Comparison of ENCODE assay signal across 1 cellular context in genomic region chr1:244730153-244730933, GRCh38.
TF ChIP-seq lines count a peak whose summit lies in the region.

No MANE protein-coding gene starts in this region.

TF ChIP-seq in WTC11, 78 proteins besides CTCF, POLR2A, EP300 and RAD21 (continued from another document and continues in another):
- TF ChIP-seq ARID4B (CRISPR knock-in tag; IDR thresholded peaks at IDR 0.05; ENCODE audit: borderline replicate concordance), result 0 out of 2 replicates have a peak, but pooled peaks have one; percentile 44
- no peak for TF ChIP-seq NR1H2 (CRISPR knock-in tag; IDR thresholded peaks at IDR 0.05)
- no peak for TF ChIP-seq ZNF396 (CRISPR knock-in tag; IDR thresholded peaks at IDR 0.05; ENCODE audit: borderline replicate concordance)
- TF ChIP-seq E2F5 (CRISPR knock-in tag; IDR thresholded peaks at IDR 0.05), result no peak
- TF ChIP-seq USF2 (CRISPR knock-in tag; IDR thresholded peaks at IDR 0.05), result peak; percentile 21; the same call in 1 of the 2 replicates
- no peak for TF ChIP-seq ZNF416 (CRISPR knock-in tag; IDR thresholded peaks at IDR 0.05)
- TF ChIP-seq ATF2 (CRISPR knock-in tag; IDR thresholded peaks at IDR 0.05; ENCODE audit: borderline replicate concordance, low read depth), result no peak
- TF ChIP-seq FOXK1 (CRISPR knock-in tag; IDR thresholded peaks at IDR 0.05), result no peak
- TF ChIP-seq IRF2 (CRISPR knock-in tag; IDR thresholded peaks at IDR 0.05; ENCODE audit: borderline replicate concordance, low read depth), result no peak
- TF ChIP-seq ZNF317 (CRISPR knock-in tag; IDR thresholded peaks at IDR 0.05; ENCODE audit: borderline replicate concordance, low read depth), result no peak
- TF ChIP-seq TEAD4 (CRISPR knock-in tag; IDR thresholded peaks at IDR 0.05), result no peak; the same call in 1 of the 2 replicates
- TF ChIP-seq ZNF219 (CRISPR knock-in tag; IDR thresholded peaks at IDR 0.05; ENCODE audit: borderline replicate concordance), result 0 out of 2 replicates have a peak, but pooled peaks have one; percentile 13
- TF ChIP-seq PREB (CRISPR knock-in tag; IDR thresholded peaks at IDR 0.05; ENCODE audit: borderline replicate concordance), result no peak
- no peak for TF ChIP-seq ZMAT4 (CRISPR knock-in tag; IDR thresholded peaks at IDR 0.05)
- no peak for TF ChIP-seq E2F4 (CRISPR knock-in tag; IDR thresholded peaks at IDR 0.05; ENCODE audit: borderline replicate concordance, low read depth)
- no peak for TF ChIP-seq AR (CRISPR knock-in tag; IDR thresholded peaks at IDR 0.05)
- TF ChIP-seq TEAD1 (CRISPR knock-in tag; IDR thresholded peaks at IDR 0.05), result peak; percentile 47; the same call in 1 of the 2 replicates
- no peak for TF ChIP-seq CREM (CRISPR knock-in tag; IDR thresholded peaks at IDR 0.05)
- no peak for TF ChIP-seq SP1 (CRISPR knock-in tag; conservative IDR thresholded peaks at IDR 0.05)
- no peak; the same call in 1 of the 2 replicates for TF ChIP-seq MYBL2 (CRISPR knock-in tag; IDR thresholded peaks at IDR 0.05)
- TF ChIP-seq ZBTB21 (CRISPR knock-in tag; IDR thresholded peaks at IDR 0.05; ENCODE audit: borderline replicate concordance), result no peak
- TF ChIP-seq MLX (CRISPR knock-in tag; IDR thresholded peaks at IDR 0.05), result no peak
- no peak for TF ChIP-seq NFYB (CRISPR knock-in tag; conservative IDR thresholded peaks at IDR 0.05; ENCODE audit: low read depth)
- no peak for TF ChIP-seq NFATC4 (CRISPR knock-in tag; IDR thresholded peaks at IDR 0.05)
- no peak for TF ChIP-seq E2F1 (CRISPR knock-in tag; IDR thresholded peaks at IDR 0.05)
- TF ChIP-seq MAX (CRISPR knock-in tag; IDR thresholded peaks at IDR 0.05), result peak; percentile 63; the same call in 1 of the 2 replicates
- TF ChIP-seq ESRRA (CRISPR knock-in tag; IDR thresholded peaks at IDR 0.05; ENCODE audit: borderline replicate concordance), result no peak
- no peak for TF ChIP-seq CBFB (CRISPR knock-in tag; IDR thresholded peaks at IDR 0.05; ENCODE audit: low read depth)
- TF ChIP-seq KAT7 (CRISPR knock-in tag; IDR thresholded peaks at IDR 0.05; ENCODE audit: borderline replicate concordance), result no peak
- TF ChIP-seq NFE2L1 (CRISPR knock-in tag; IDR thresholded peaks at IDR 0.05), result no peak
- no peak for TF ChIP-seq SMAD3 (CRISPR knock-in tag; IDR thresholded peaks at IDR 0.05; ENCODE audit: borderline replicate concordance)
- peak; percentile 56 for TF ChIP-seq ZNF423 (CRISPR knock-in tag; IDR thresholded peaks at IDR 0.05)
- no peak for TF ChIP-seq PRDM15 (CRISPR knock-in tag; IDR thresholded peaks at IDR 0.05)
- TF ChIP-seq FOXP1 (CRISPR knock-in tag; IDR thresholded peaks at IDR 0.05; ENCODE audit: borderline replicate concordance), result no peak; the same call in 1 of the 2 replicates
- TF ChIP-seq EMX1 (CRISPR knock-in tag; IDR thresholded peaks at IDR 0.05), result no peak
- no peak for TF ChIP-seq NR3C1 (CRISPR knock-in tag; conservative IDR thresholded peaks at IDR 0.05; ENCODE audit: low read depth)
